21 cellular contexts compared by ENCODE assay signal in genomic region chr2:14779252-14779651, GRCh38.
A peak's percentile ranks its signal among the peaks of the same experiment; 100 is the strongest.
DNase-seq lines count a peak whose midpoint lies in the region.
"Had no signal": no experiment of that assay in that cellular context is flagged by ENCODE, and none has a peak within 500 bp of the region (broad histone marks: within the 10 kb centered on the region; RNA-seq: fewer than 3 reads in every experiment).

No MANE protein-coding gene starts in this region.

- no peaks in the 10 kb centered on the region for H3K79me1 ChIP-seq in mesendoderm (ENCODE audit: low read length)

- no peaks in the 10 kb centered on the region for H3K36me3 ChIP-seq in GM23248 (ENCODE audit: low read depth)
- H3K36me3 ChIP-seq in mesendoderm (ENCODE audit: control insufficient read depth, insufficient read depth, low read length), result no peaks in the 10 kb centered on the region
- H3K36me3 ChIP-seq: BLaER1 treated with 17β-estradiol and CSF1 and Interleukin-3, amounts not matched to agents 10 nM and 100 nM; Peyer's patch; SJSA1 had no signal

- no peak overlapping the region for H3K23ac ChIP-seq in mesendoderm (ENCODE audit: low read length)

- H2BK5ac ChIP-seq in mesendoderm (ENCODE audit: low read length), result no peak overlapping the region

- H2AFZ ChIP-seq in GM23248, result no peak overlapping the region

- no peak overlapping the region for H3K56ac ChIP-seq in mesendoderm (ENCODE audit: low read length)

- no peak overlapping the region for H4K5ac ChIP-seq in mesendoderm (ENCODE audit: low read length)

- H3K9ac ChIP-seq in GM23248 (no peak overlapping the region), mesendoderm (ENCODE audit: low read length) (no peak overlapping the region)
- H3K9ac ChIP-seq: BLaER1 treated with 17β-estradiol and CSF1 and Interleukin-3, amounts not matched to agents 10 nM and 100 nM had no signal

- no peak overlapping the region for H2AK5ac ChIP-seq in mesendoderm (ENCODE audit: low read length)

- H3K4me3 ChIP-seq in GM23248 (no peak overlapping the region), mesendoderm (ENCODE audit: low read length) (no peak overlapping the region)
- H3K4me3 ChIP-seq: BLaER1 treated with 17β-estradiol and CSF1 and Interleukin-3, amounts not matched to agents 10 nM and 100 nM; Peyer's patch; SJSA1 had no signal

- H3K4me1 ChIP-seq in GM23248 (ENCODE audit: insufficient read depth) (peaks cover 22% of the 10 kb centered on the region), mesendoderm (ENCODE audit: control insufficient read depth, low read depth, low read length) (no peaks in the 10 kb centered on the region)
- H3K4me1 ChIP-seq: BLaER1 treated with 17β-estradiol and CSF1 and Interleukin-3, amounts not matched to agents 10 nM and 100 nM; Caco-2; Peyer's patch; SJSA1 had no signal

- H3K27me3 ChIP-seq in GM23248 (replicated peaks; ENCODE audit: insufficient read depth), result no peaks in the 10 kb centered on the region
- H3K27me3 ChIP-seq in mesendoderm (ENCODE audit: insufficient read depth, low read length, poor library complexity), result no peaks in the 10 kb centered on the region
- H3K27me3 ChIP-seq: BLaER1 treated with 17β-estradiol and CSF1 and Interleukin-3, amounts not matched to agents 10 nM and 100 nM; Peyer's patch; SJSA1 had no signal

- no peak overlapping the region for H2BK15ac ChIP-seq in mesendoderm (replicated peaks; ENCODE audit: low read depth)

- no peaks in the 10 kb centered on the region for H3K9me2 ChIP-seq in GM23248 (ENCODE audit: insufficient read depth)

- 75 to 78% methylated on average over 4 of the region's 4 CpGs for WGBS in GM23248 (ENCODE audit: low coverage in 1 of 2, low lambda C conversion rate in 2 of 2, missing lambda C conversion rate in 2 of 2), 2 experiments
- WGBS in mesendoderm (ENCODE audit: extremely low coverage, insufficient coverage, low lambda C conversion rate), result no CpG with 5 or more reads among the region's 4 CpGs

- no peak overlapping the region for H4K8ac ChIP-seq in mesendoderm (ENCODE audit: low read depth, low read length)

- DNase-seq in DMS53 (lab: John Stamatoyannopoulos, UW) (peak; percentile 24), DMS53 treated with DMSO at 0.1 percent for 48 hours (lab: John Stamatoyannopoulos, UW; ENCODE audit: unreplicated experiment) (no peak), GM23248 (peak; percentile 10), astrocyte of the hippocampus (ENCODE audit: low read depth, low spot score) (peak; percentile 31), mesendoderm (peak; percentile 2), NCI-H1092 treated with DMSO at 0.1 percent for 48 hours (lab: John Stamatoyannopoulos, UW) (no peak), dermis blood vessel endothelial cell (no peak), pons (ENCODE audit: low spot score) (no peak)
- DNase-seq: ACHN, Caco-2, DMS 273 treated with DMSO at 0.1 percent for 48 hours, GDM1, Karpas-422, NCI-H1694, NCI-H2081, NCI-H446, NCI-H526, Peyer's patch had no signal

- H3K4me2 ChIP-seq in GM23248 (ENCODE audit: unreplicated experiment) (no peak overlapping the region), mesendoderm (ENCODE audit: low read length) (no peak overlapping the region)
- H3K4me2 ChIP-seq: BLaER1 treated with 17β-estradiol and CSF1 and Interleukin-3, amounts not matched to agents 10 nM and 100 nM had no signal

- no peaks in the 10 kb centered on the region for H4K20me1 ChIP-seq in GM23248 (ENCODE audit: insufficient read depth)
- H4K20me1 ChIP-seq: BLaER1 treated with 17β-estradiol and CSF1 and Interleukin-3, amounts not matched to agents 10 nM and 100 nM had no signal

- H3K4ac ChIP-seq in mesendoderm (ENCODE audit: low read depth, low read length), result no peak overlapping the region

- in situ Hi-C loops in GM23248 (cut with MboI), result no loop called here

- no peak overlapping the region for H3K27ac ChIP-seq in GM23248
- no peak overlapping the region for H3K27ac ChIP-seq in mesendoderm (ENCODE audit: low read depth, low read length)
- H3K27ac ChIP-seq: 22Rv1; BLaER1 treated with 17β-estradiol and CSF1 and Interleukin-3, amounts not matched to agents 10 nM and 100 nM; Peyer's patch; SJSA1 had no signal

- H2BK120ac ChIP-seq in mesendoderm (ENCODE audit: low read depth, low read length), result no peak overlapping the region

- H3K9me3 ChIP-seq in GM23248 (ENCODE audit: low read depth), result no peaks in the 10 kb centered on the region
- H3K9me3 ChIP-seq: Caco-2, Peyer's patch, SJSA1 had no signal

- H3K79me2 ChIP-seq in GM23248 (ENCODE audit: insufficient read depth) (no peaks in the 10 kb centered on the region), mesendoderm (ENCODE audit: control insufficient read depth, insufficient read depth, low read length) (no peaks in the 10 kb centered on the region)

- H3K18ac ChIP-seq in mesendoderm (ENCODE audit: low read length), result no peak overlapping the region

- peaks cover 14% of the 10 kb centered on the region for H3F3A ChIP-seq in GM23248 (ENCODE audit: insufficient read depth)

Comparison
In these comparisons a context has a peak if more than half of its experiments do, and no peak if none do; other contexts are left out.
1. DNase-seq: peak in DMS53 (single experiment), GM23248 (single experiment), astrocyte of the hippocampus (single experiment) and mesendoderm (single experiment); none in DMS53 treated with DMSO at 0.1 percent for 48 hours (single experiment), NCI-H1092 treated with DMSO at 0.1 percent for 48 hours (single experiment), dermis blood vessel endothelial cell (single experiment) and pons (single experiment).